Comparison of ENCODE assay signal across 17 cellular contexts in the genomic region with DNA sequence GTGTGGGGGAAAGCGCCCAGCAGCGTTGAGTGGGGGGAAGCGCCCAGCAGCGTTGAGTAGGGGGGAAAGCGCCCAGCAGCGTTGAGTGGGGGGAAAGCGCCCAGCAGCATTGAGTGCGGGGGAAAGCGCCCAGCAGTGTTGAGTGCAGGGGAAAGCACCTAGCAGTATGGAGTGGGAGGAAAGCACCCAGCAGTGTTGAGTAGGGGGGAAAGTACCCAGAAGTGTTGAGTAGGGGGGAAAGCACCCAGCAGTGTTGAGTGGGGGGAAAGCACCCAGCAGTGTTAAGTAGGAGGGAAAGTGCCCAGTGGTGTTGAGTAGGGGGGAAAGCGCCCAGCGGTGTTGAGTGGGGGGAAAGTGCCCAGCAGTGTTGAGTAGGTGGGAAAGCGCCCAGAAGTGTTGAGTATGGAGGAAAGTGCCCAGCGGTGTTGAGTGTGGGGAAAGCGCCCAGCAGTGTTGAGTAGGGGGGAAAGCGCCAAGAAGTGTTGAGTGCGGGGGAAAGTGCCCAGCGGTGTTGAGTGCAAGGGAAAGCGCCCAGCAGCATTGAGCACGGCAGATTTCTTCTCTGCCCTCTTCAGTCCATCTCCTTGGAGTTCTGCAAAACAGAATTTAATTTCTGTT.
DNase-seq lines count a peak whose midpoint lies in the region; ATAC-seq and TF ChIP-seq lines count a peak whose summit lies in the region.
"Had no signal": no experiment of that assay in that cellular context is flagged by ENCODE, and none has a peak within 500 bp of the region (broad histone marks: within the 10 kb centered on the region; RNA-seq: fewer than 3 reads in every experiment).

No MANE protein-coding gene starts in this region.

- ATAC-seq in GM18868 (IDR thresholded peaks at IDR 0.05; ENCODE audit: unreplicated experiment) (peak; percentile 93), GM21786 (IDR thresholded peaks at IDR 0.05; ENCODE audit: unreplicated experiment) (peak; percentile 90), GM18511 (IDR thresholded peaks at IDR 0.05; ENCODE audit: unreplicated experiment) (no peak), GM21717 (IDR thresholded peaks at IDR 0.05; ENCODE audit: unreplicated experiment) (no peak)
- ATAC-seq: gastrocnemius medialis, natural killer cell had no signal

- peaks cover 41% of the 10 kb centered on the region for H3K36me3 Mint-ChIP-seq in neural crest cell (ENCODE audit: low read depth)

- no peaks in the 10 kb centered on the region for H3K4me1 Mint-ChIP-seq in neural crest cell
- H3K4me1 Mint-ChIP-seq: natural killer cell had no signal

- H3K4me3 Mint-ChIP-seq in neural crest cell: no peak overlapping the region
- H3K4me3 Mint-ChIP-seq: natural killer cell had no signal

- peak overlapping the region; percentile 12 for H3K27ac Mint-ChIP-seq in neural crest cell (ENCODE audit: unreplicated experiment)
- H3K27ac Mint-ChIP-seq: natural killer cell had no signal

- peak; percentile 75 for DNase-seq in NAMALWA (ENCODE audit: low spot score)
- DNase-seq in neural crest cell (ENCODE audit: low read depth, low spot score): no peak
- no peak for DNase-seq in superior temporal gyrus (ENCODE audit: extremely low spot score)
- DNase-seq: activated CD4-positive, alpha-beta T cell treated with anti-CD3 and anti-CD28 coated beads for 48 hours; activated effector memory CD4-positive, alpha-beta T cell treated with anti-CD3 and anti-CD28 coated beads, Interleukin-2, amount 50 U/mL, for 16 hours; amniotic stem cell; Caco-2; gastrocnemius medialis; GOT3; mesendoderm; natural killer cell; NCI-H1930; stimulated activated naive CD4-positive, alpha-beta T cell had no signal

- no peaks in the 10 kb centered on the region for H3K9me3 Mint-ChIP-seq in neural crest cell
- H3K9me3 Mint-ChIP-seq: natural killer cell had no signal

- no peaks in the 10 kb centered on the region for H3K27me3 Mint-ChIP-seq in neural crest cell (ENCODE audit: low read depth)

- no peak for TF ChIP-seq CTCF in neural crest cell (conservative IDR thresholded peaks at IDR 0.05)

Comparison
In these comparisons a context has a peak if more than half of its experiments do, and no peak if none do; other contexts are left out.
1. ATAC-seq: peak in GM18868 (single experiment) and GM21786 (single experiment); none in GM18511 (single experiment) and GM21717 (single experiment).